In the genomic region with DNA sequence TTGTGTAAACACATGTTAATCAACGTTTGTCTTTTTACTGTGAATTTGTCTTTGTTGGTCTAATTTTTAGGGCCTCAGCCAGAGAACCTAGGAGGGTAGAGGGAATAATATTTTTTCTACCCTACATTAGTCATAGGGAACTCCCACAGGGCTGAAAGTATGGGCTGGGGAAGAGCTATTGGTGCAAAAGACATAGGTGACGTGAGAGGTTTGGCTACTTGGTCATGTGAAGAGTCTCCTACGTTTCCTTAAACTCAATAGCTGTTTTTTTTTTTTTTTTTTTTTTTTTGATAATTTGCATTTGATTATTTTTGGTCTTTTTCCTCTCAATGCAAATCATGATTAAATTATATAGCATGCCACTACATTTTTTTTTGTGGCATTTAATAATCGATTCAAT, we compare ENCODE assay signal across 9 cellular contexts. TPM values are rescaled to one million over a fixed set of nuclear protein-coding genes. Genes with fewer than 3 reads are reported as not detected.
DNase-seq lines count a peak whose midpoint lies in the region; ATAC-seq, FAIRE-seq and TF ChIP-seq lines count a peak whose summit lies in the region.
"Had no signal": no experiment of that assay in that cellular context is flagged by ENCODE, and none has a peak within 500 bp of the region (broad histone marks: within the 10 kb centered on the region; RNA-seq: fewer than 3 reads in every experiment).

No MANE protein-coding gene starts in this region.

- no peak overlapping the region for H3K27ac ChIP-seq in uterus

- ATAC-seq in HG02642 (IDR thresholded peaks at IDR 0.05; ENCODE audit: poor library complexity, unreplicated experiment) (peak; percentile 61), HG03575 (IDR thresholded peaks at IDR 0.05; ENCODE audit: extremely low read depth, insufficient number of reproducible peaks, low FRiP score, unreplicated experiment) (peak; percentile 40)
- peak; percentile 74 for ATAC-seq in stimulated activated memory B cell treated with anti-CD40 and anti-IgM and Interleukin-4, amounts not matched to agents 10 μg/mL and 1 μg/mL and 100 μg/mL, for 72 hours

- H3K36me3 ChIP-seq in uterus: no peaks in the 10 kb centered on the region

- H3K9me3 ChIP-seq in uterus: no peaks in the 10 kb centered on the region

- peak; percentile 88 for FAIRE-seq in GM19239 (lab: Jason Lieb, UNC)
- FAIRE-seq: frontal cortex had no signal

- H3K4me1 ChIP-seq in uterus: no peaks in the 10 kb centered on the region

- TF ChIP-seq POLR2A in uterus (IDR thresholded peaks at IDR 0.05): no peak

- no peak for TF ChIP-seq CTCF in uterus (IDR thresholded peaks at IDR 0.05)

- H3K27me3 Mint-ChIP-seq in stimulated activated memory B cell treated with anti-CD40 and anti-IgM and Interleukin-4, amounts not matched to agents 10 μg/mL and 1 μg/mL and 100 μg/mL, for 72 hours: no peaks in the 10 kb centered on the region

- no peak for DNase-seq in GM19239 (ENCODE audit: insufficient read length, low spot score)
- DNase-seq in DMS53 treated with DMSO at 0.1 percent for 48 hours (lab: John Stamatoyannopoulos, UW; ENCODE audit: unreplicated experiment): no peak
- DNase-seq in uterus: no peak
- no peak for DNase-seq in T-helper 9 cell
- DNase-seq: NCI-H748 treated with DMSO at 0.1 percent for 48 hours had no signal

- H3K27ac Mint-ChIP-seq in stimulated activated memory B cell treated with anti-CD40 and anti-IgM and Interleukin-4, amounts not matched to agents 10 μg/mL and 1 μg/mL and 100 μg/mL, for 72 hours: peak overlapping the region; percentile 85

- H3K4me3 ChIP-seq in uterus: no peak overlapping the region

- H3K36me3 Mint-ChIP-seq in stimulated activated memory B cell treated with anti-CD40 and anti-IgM and Interleukin-4, amounts not matched to agents 10 μg/mL and 1 μg/mL and 100 μg/mL, for 72 hours: no peaks in the 10 kb centered on the region

- no peaks in the 10 kb centered on the region for H3K27me3 ChIP-seq in uterus

- H3K4me3 Mint-ChIP-seq in stimulated activated memory B cell treated with anti-CD40 and anti-IgM and Interleukin-4, amounts not matched to agents 10 μg/mL and 1 μg/mL and 100 μg/mL, for 72 hours: no peak overlapping the region

- H3K4me1 Mint-ChIP-seq in stimulated activated memory B cell treated with anti-CD40 and anti-IgM and Interleukin-4, amounts not matched to agents 10 μg/mL and 1 μg/mL and 100 μg/mL, for 72 hours: peaks cover 54% of the 10 kb centered on the region

- no peaks in the 10 kb centered on the region for H3K9me3 Mint-ChIP-seq in stimulated activated memory B cell treated with anti-CD40 and anti-IgM and Interleukin-4, amounts not matched to agents 10 μg/mL and 1 μg/mL and 100 μg/mL, for 72 hours

- intact Hi-C loops in uterus (cut with DNase I; ENCODE audit: low total_unique reads): no loop called here

RNA-seq across cellular contexts. Expression of a gene that starts 15.9 kb away (rescaled TPM):
- 10 to 100 TPM in 3 of 4 donors, 1 to 10 TPM in 1; 7.2 to 40.5 (median 14.6) TPM for total RNA-seq in uterus
- total RNA-seq: frontal cortex had no signal
